21 cellular contexts compared by ENCODE assay signal in genomic region chr9:124452841-124453585, GRCh38. TPM values are rescaled to one million over a fixed set of nuclear protein-coding genes. Genes with fewer than 3 reads are reported as not detected.
DNase-seq lines count a peak whose midpoint lies in the region; ATAC-seq, FAIRE-seq and TF ChIP-seq lines count a peak whose summit lies in the region.
"Had no signal": no experiment of that assay in that cellular context is flagged by ENCODE, and none has a peak within 500 bp of the region (broad histone marks: within the 10 kb centered on the region; RNA-seq: fewer than 3 reads in every experiment).

No MANE protein-coding gene starts in this region.

- no peak for ATAC-seq in K562
- ATAC-seq: GM12878, SK-N-SH treated with all-trans-retinoic acid at 6 μM for 48 hours had no signal

- H3K9me3 Mint-ChIP-seq in MCF 10A (ENCODE audit: unreplicated experiment): no peaks in the 10 kb centered on the region
- H3K9me3 Mint-ChIP-seq: activated CD4-positive, alpha-beta memory T cell treated with anti-CD3 and anti-CD28 coated beads for 36 hours had no signal

- in situ Hi-C loops in K562 (cut with MboI): no loop called here

- no peak overlapping the region for H3K9ac ChIP-seq in K562 (ENCODE audit: insufficient read depth in 1 of 2, low read depth in 2 of 2, low read length in 2 of 2)
- no peak overlapping the region for H3K9ac ChIP-seq in iPS-18a (ENCODE audit: low read length)

- no peaks in the 10 kb centered on the region for H3K36me3 Mint-ChIP-seq in MCF 10A (ENCODE audit: insufficient read depth, unreplicated experiment)
- H3K36me3 Mint-ChIP-seq: activated CD4-positive, alpha-beta memory T cell treated with anti-CD3 and anti-CD28 coated beads for 36 hours; CD4-positive, CD25-positive, alpha-beta regulatory T cell had no signal

- H3K27ac ChIP-seq in K562 (ENCODE audit: extremely low read depth, low read depth, low read length) (no peak overlapping the region), iPS-18a (ENCODE audit: low read length) (no peak overlapping the region), suprapubic skin (no peak overlapping the region)
- H3K27ac ChIP-seq: skin epidermis had no signal

- no peak for TF ChIP-seq CTCF in K562 (IDR thresholded peaks at IDR 0.05 in 2 of 3, conservative IDR thresholded peaks at IDR 0.05 in 1 of 3; ENCODE audit: insufficient read depth in 2 of 3, low read depth in 1 of 3, low read length in 3 of 3)
- TF ChIP-seq CTCF in suprapubic skin (IDR thresholded peaks at IDR 0.05): no peak
- TF ChIP-seq CTCF in MCF 10A (IDR thresholded peaks at IDR 0.05; ENCODE audit: unreplicated experiment): no peak

- no peak overlapping the region for H3K4me2 ChIP-seq in K562 (ENCODE audit: insufficient read depth, low read length)

- 52% methylated on average over 17 of the region's 85 CpGs for WGBS in K562 (ENCODE audit: insufficient coverage, low coverage, missing lambda C conversion rate)
- WGBS in suprapubic skin: 33% methylated on average over 8 of the region's 85 CpGs

- TF ChIP-seq EP300 in K562 (IDR thresholded peaks at IDR 0.05; ENCODE audit: low read length): no peak
- no peak for TF ChIP-seq EP300 in suprapubic skin (IDR thresholded peaks at IDR 0.05)

- H4K20me1 ChIP-seq in K562 (replicated peaks; ENCODE audit: control insufficient read depth, insufficient read depth, low read length): peaks cover 36% of the 10 kb centered on the region

- no peak for TF ChIP-seq RAD21 in K562 (CRISPR knock-in tag; conservative IDR thresholded peaks at IDR 0.05 in 1 of 2, IDR thresholded peaks at IDR 0.05 in 1 of 2)

- POLR2A ChIA-PET in K562 (lab: Yijun Ruan, JAX) (interaction anchor here (0.9 kb wide), 1 partner anchor 14 kb away, joined by 4 read pairs; no protein-coding TSS in a partner anchor), MCF 10A (lab: Yijun Ruan, JAX) (no interaction called here)

- H3K4me3 ChIP-seq in H7 (ENCODE audit: insufficient read depth, low read depth, low read length) (peak overlapping the region; percentile 47), K562 (no peak overlapping the region), iPS-18a (ENCODE audit: low read length) (peak overlapping the region; percentile 39), suprapubic skin (peak overlapping the region; percentile 34)
- H3K4me3 ChIP-seq: GM12878 had no signal

- H3K4me1 Mint-ChIP-seq in MCF 10A (ENCODE audit: insufficient read depth, unreplicated experiment): no peaks in the 10 kb centered on the region

- H3K9me1 ChIP-seq in K562 (ENCODE audit: control insufficient read depth, insufficient read depth, low read length): no peaks in the 10 kb centered on the region

- intact Hi-C loops in K562 (cut with micrococcal nuclease): no loop called here
- intact Hi-C loops in MCF 10A (cut with micrococcal nuclease): no loop called here

- no peak for TF ChIP-seq POLR2A in K562 (conservative IDR thresholded peaks at IDR 0.05)
- no peak for TF ChIP-seq POLR2A in suprapubic skin (IDR thresholded peaks at IDR 0.05)

- H2AFZ ChIP-seq in K562 (ENCODE audit: low read depth, low read length): no peak overlapping the region

- H3K9me3 ChIP-seq in K562 (replicated peaks; ENCODE audit: control insufficient read depth, insufficient read depth, low read depth, low read length) (no peaks in the 10 kb centered on the region), iPS-18a (ENCODE audit: control insufficient read depth, low read depth, low read length) (no peaks in the 10 kb centered on the region), suprapubic skin (no peaks in the 10 kb centered on the region)

- H3K27me3 Mint-ChIP-seq in MCF 10A (ENCODE audit: insufficient read depth, unreplicated experiment): no peaks in the 10 kb centered on the region

- H3K4me1 ChIP-seq in K562 (replicated peaks in 1 of 2; ENCODE audit: control insufficient read depth in 2 of 2, insufficient read depth in 2 of 2, low read length in 2 of 2): peaks cover 8 to 48% of the 10 kb centered on the region in 2 experiments
- peaks cover 8% of the 10 kb centered on the region for H3K4me1 ChIP-seq in iPS-18a (ENCODE audit: control insufficient read depth, low read depth, low read length)
- H3K4me1 ChIP-seq in suprapubic skin: peaks cover 20% of the 10 kb centered on the region

- H3K4me3 Mint-ChIP-seq in MCF 10A (ENCODE audit: unreplicated experiment): no peak overlapping the region
- H3K4me3 Mint-ChIP-seq: activated CD4-positive, alpha-beta memory T cell treated with anti-CD3 and anti-CD28 coated beads for 36 hours; CD4-positive, CD25-positive, alpha-beta regulatory T cell had no signal

- no peak overlapping the region for H3K27ac Mint-ChIP-seq in MCF 10A (ENCODE audit: low read depth, unreplicated experiment)
- H3K27ac Mint-ChIP-seq: activated CD4-positive, alpha-beta memory T cell treated with anti-CD3 and anti-CD28 coated beads for 36 hours had no signal

- BruUV-seq in K562 (replicated peaks; lab: Mats Ljungman, UMichigan): no TSS peak
- no TSS peak for BruUV-seq in MCF 10A (replicated peaks; lab: Mats Ljungman, UMichigan)

- no peaks in the 10 kb centered on the region for H3K79me2 ChIP-seq in K562 (ENCODE audit: control insufficient read depth, insufficient read depth, low read length)

- CTCF ChIA-PET in K562 (lab: Yijun Ruan, JAX; ENCODE audit: low intra/inter-chr PET ratio): no interaction called here
- CTCF ChIA-PET in MCF 10A (lab: Yijun Ruan, JAX): no interaction called here

- FAIRE-seq in K562 (lab: Jason Lieb, UNC): no peak
- FAIRE-seq: GM12878, TTC549 had no signal

- H3K36me3 ChIP-seq in H7 (replicated peaks; ENCODE audit: control insufficient read depth, insufficient read depth, low read length) (no peaks in the 10 kb centered on the region), K562 (ENCODE audit: control insufficient read depth, insufficient read depth, low read length) (no peaks in the 10 kb centered on the region), iPS-18a (ENCODE audit: control insufficient read depth, low read depth, low read length) (no peaks in the 10 kb centered on the region), suprapubic skin (no peaks in the 10 kb centered on the region)

- peaks cover 34% of the 10 kb centered on the region for H3K27me3 ChIP-seq in H7 (ENCODE audit: control insufficient read depth, insufficient read depth, low read length)
- H3K27me3 ChIP-seq in K562 (ENCODE audit: control insufficient read depth in 2 of 2, insufficient read depth in 2 of 2, low read length in 2 of 2): peaks cover 5 to 30% of the 10 kb centered on the region in 2 experiments; a peak in 3 of 5 replicates
- peaks cover 36% of the 10 kb centered on the region for H3K27me3 ChIP-seq in iPS-18a (ENCODE audit: control insufficient read depth, insufficient read depth, low read length)
- H3K27me3 ChIP-seq in suprapubic skin: peaks cover 54% of the 10 kb centered on the region

- DNase-seq in H7: no peak
- no peak for DNase-seq in K562 (ENCODE audit: extremely low read depth in 1 of 4, low spot score in 3 of 4)
- DNase-seq in suprapubic skin (ENCODE audit: low spot score in 2 of 2): no peak
- no peak for DNase-seq in MCF 10A (ENCODE audit: unreplicated experiment)
- no peak for DNase-seq in stimulated activated CD4-positive, alpha-beta T cell treated with anti-CD3 and anti-CD28 coated beads, Interleukin-12 subunit alpha, Interleukin-12 subunit beta, amount 100 ng/mL, for 4 hours
- no peak for DNase-seq in NCI-H187 treated with DMSO at 0.1 percent for 48 hours (lab: John Stamatoyannopoulos, UW)
- DNase-seq: activated CD4-positive, alpha-beta memory T cell treated with anti-CD3 and anti-CD28 coated beads for 36 hours; amygdala; CD4-positive, CD25-positive, alpha-beta regulatory T cell; cortex of kidney; midbrain; NCI-H1436; NCI-H446 treated with DMSO at 0.1 percent for 48 hours; occipital lobe; stimulated activated naive CD4-positive, alpha-beta T cell treated with Interleukin-2 at 50 U/mL for 16 hours had no signal

RNA-seq across cellular contexts. Expression of gene ADGRD2, which starts 2.8 kb away (rescaled TPM):
- total RNA-seq in H7 (2014; rRNA removed; shearing (Covaris generic)): not detected in 2 replicates
- not detected in 2 replicates for total RNA-seq in K562 (2011; cell fraction: chromatin; rRNA removed; ENCODE audit: low replicate concordance)
- total RNA-seq in K562 (2011; cell fraction: nucleolus; rRNA removed): 0.17 TPM in 1 of 2 replicates, not detected in the other
- not detected in 2 replicates for total RNA-seq in K562 (2011; cell fraction: nucleoplasm; rRNA removed)
- not detected in 2 replicates for total RNA-seq in K562 (2014; rRNA removed)
- total RNA-seq in K562 (2014; rRNA removed; fragmentation: Illumina TruSeq; extraction: Trizol): not detected in 2 replicates
- total RNA-seq in K562 (2015; rRNA removed; fragmentation: Illumina TruSeq; extraction: Trizol): not detected in 2 replicates
- not detected in 2 replicates for total RNA-seq in K562 (2021)
- not detected in 2 replicates for polyA plus RNA-seq in K562 (2011; rRNA removed)
- not detected in 2 replicates for polyA plus RNA-seq in K562 (2011; cell fraction: cytosol; rRNA removed)
- polyA plus RNA-seq in K562 (2011; cell fraction: nucleus; rRNA removed): 0.28 TPM in 1 of 2 replicates, not detected in the other
- not detected in 2 replicates for polyA plus RNA-seq in K562 (2012)
- not detected in 2 replicates for polyA plus RNA-seq in K562 (2014; fragmentation: Illumina TruSeq; extraction: Trizol)
- polyA plus RNA-seq in K562 (2014; fragmentation: Nextera tagmentation; extraction: Ambion mirVana): not detected
- polyA plus RNA-seq in K562 (2014; rRNA removed): not detected in 2 replicates
- not detected in 2 replicates for polyA minus RNA-seq in K562 (2011; rRNA and poly(A)+ RNA removed)
- not detected in 2 replicates for polyA minus RNA-seq in K562 (2011; cell fraction: cytosol; rRNA and poly(A)+ RNA removed)
- not detected in 2 replicates for polyA minus RNA-seq in K562 (2011; cell fraction: nucleus; rRNA and poly(A)+ RNA removed)
- 1 to 10 TPM in 1 of 4 donors, under 1 TPM in 1, not detected in 2; 0.31 to 7.7 TPM for total RNA-seq in suprapubic skin
- not detected in 2 replicates for total RNA-seq in MCF 10A (2022)
- total RNA-seq: activated CD4-positive, alpha-beta memory T cell treated with anti-CD3 and anti-CD28 coated beads for 36 hours; CD4-positive, CD25-positive, alpha-beta regulatory T cell; GM12878; LHCN-M2; occipital lobe had no signal
- polyA plus RNA-seq: CD4-positive, CD25-positive, alpha-beta regulatory T cell; GM12878 had no signal

RNA-seq across cellular contexts. Expression of gene PSMB7, which starts 37.8 kb away (rescaled TPM):
- 185 and 231 TPM in 2 replicates for total RNA-seq in H7 (2014; rRNA removed; shearing (Covaris generic))
- 105 and 110 TPM in 2 replicates for total RNA-seq in K562 (2011; cell fraction: chromatin; rRNA removed; ENCODE audit: low replicate concordance)
- total RNA-seq in K562 (2011; cell fraction: nucleolus; rRNA removed): 103 and 112 TPM in 2 replicates
- total RNA-seq in K562 (2011; cell fraction: nucleoplasm; rRNA removed): 100 and 107 TPM in 2 replicates
- total RNA-seq in K562 (2014; rRNA removed) (364 and 393 TPM in 2 replicates), K562 (2014; rRNA removed; fragmentation: Illumina TruSeq; extraction: Trizol) (404 and 414 TPM in 2 replicates), K562 (2015; rRNA removed; fragmentation: Illumina TruSeq; extraction: Trizol) (327 and 358 TPM in 2 replicates), K562 (2021) (321 and 326 TPM in 2 replicates), suprapubic skin (100 to 1,000 TPM; 125 to 226 (median 176) TPM), MCF 10A (2022) (264 and 352 TPM in 2 replicates)
- polyA plus RNA-seq in K562 (2011; rRNA removed) (544 and 662 TPM in 2 replicates), K562 (2014; fragmentation: Illumina TruSeq; extraction: Trizol) (368 and 407 TPM in 2 replicates), K562 (2014; fragmentation: Nextera tagmentation; extraction: Ambion mirVana) (100 to 1,000 TPM; 940 to 978 TPM), K562 (2014; rRNA removed) (429 and 463 TPM in 2 replicates)
- 461 and 577 TPM in 2 replicates for polyA plus RNA-seq in K562 (2011; cell fraction: cytosol; rRNA removed)
- 113 and 195 TPM in 2 replicates for polyA plus RNA-seq in K562 (2011; cell fraction: nucleus; rRNA removed)
- polyA plus RNA-seq in K562 (2012): 238 and 428 TPM in 2 replicates
- 408 and 504 TPM in 2 replicates for polyA minus RNA-seq in K562 (2011; rRNA and poly(A)+ RNA removed)
- polyA minus RNA-seq in K562 (2011; cell fraction: cytosol; rRNA and poly(A)+ RNA removed): 113 and 154 TPM in 2 replicates
- polyA minus RNA-seq in K562 (2011; cell fraction: nucleus; rRNA and poly(A)+ RNA removed): 48.2 and 82.0 TPM in 2 replicates

RNA-seq across cellular contexts. Expression of gene NR5A1, which starts 54.2 kb away (rescaled TPM):
- total RNA-seq in H7 (2014; rRNA removed; shearing (Covaris generic)): 0.30 and 0.73 TPM in 2 replicates
- total RNA-seq in K562 (2011; cell fraction: chromatin; rRNA removed; ENCODE audit: low replicate concordance): 0.65 TPM in 1 of 2 replicates, not detected in the other
- total RNA-seq in K562 (2011; cell fraction: nucleolus; rRNA removed): not detected in 2 replicates
- 0.15 TPM in 1 of 2 replicates, not detected in the other for total RNA-seq in K562 (2011; cell fraction: nucleoplasm; rRNA removed)
- total RNA-seq in K562 (2014; rRNA removed) (0.32 TPM in 1 of 2 replicates, not detected in the other), K562 (2014; rRNA removed; fragmentation: Illumina TruSeq; extraction: Trizol) (not detected in 2 replicates), K562 (2015; rRNA removed; fragmentation: Illumina TruSeq; extraction: Trizol) (not detected in 2 replicates), K562 (2021) (0.20 and 0.40 TPM in 2 replicates), suprapubic skin (not detected), MCF 10A (2022) (not detected in 2 replicates)
- polyA plus RNA-seq in K562 (2011; rRNA removed) (0.11 TPM in 1 of 2 replicates, not detected in the other), K562 (2014; fragmentation: Illumina TruSeq; extraction: Trizol) (not detected in 2 replicates), K562 (2014; fragmentation: Nextera tagmentation; extraction: Ambion mirVana) (not detected), K562 (2014; rRNA removed) (not detected in 2 replicates)
- polyA plus RNA-seq in K562 (2011; cell fraction: cytosol; rRNA removed): 0.49 TPM in 1 of 2 replicates, not detected in the other
- 0.26 TPM in 1 of 2 replicates, not detected in the other for polyA plus RNA-seq in K562 (2011; cell fraction: nucleus; rRNA removed)
- polyA plus RNA-seq in K562 (2012): not detected in 2 replicates
- polyA minus RNA-seq in K562 (2011; rRNA and poly(A)+ RNA removed): not detected in 2 replicates
- polyA minus RNA-seq in K562 (2011; cell fraction: cytosol; rRNA and poly(A)+ RNA removed): not detected in 2 replicates
- 0.27 TPM in 1 of 2 replicates, not detected in the other for polyA minus RNA-seq in K562 (2011; cell fraction: nucleus; rRNA and poly(A)+ RNA removed)
- total RNA-seq: activated CD4-positive, alpha-beta memory T cell treated with anti-CD3 and anti-CD28 coated beads for 36 hours; CD4-positive, CD25-positive, alpha-beta regulatory T cell; LHCN-M2 had no signal
- polyA plus RNA-seq: CD4-positive, CD25-positive, alpha-beta regulatory T cell had no signal
